Comparison of ENCODE assay signal across 9 cellular contexts in genomic region chr2:88059979-88060906, GRCh38. TPM values are rescaled to one million over a fixed set of nuclear protein-coding genes. Genes with fewer than 3 reads are reported as not detected.
DNase-seq lines count a peak whose midpoint lies in the region; ATAC-seq, FAIRE-seq and TF ChIP-seq lines count a peak whose summit lies in the region.
"Had no signal": no experiment of that assay in that cellular context is flagged by ENCODE, and none has a peak within 500 bp of the region (broad histone marks: within the 10 kb centered on the region; RNA-seq: fewer than 3 reads in every experiment).

No MANE protein-coding gene starts in this region.

- H2AFZ ChIP-seq in H1 (ENCODE audit: low read length) = no peak overlapping the region; the same call in 1 of the 2 replicates

- no peak overlapping the region for H4K5ac ChIP-seq in H1 (ENCODE audit: insufficient read length, low read depth, low read length)

- no peak overlapping the region for H3K9ac ChIP-seq in H1 (replicated peaks in 1 of 4; ENCODE audit: extremely low read depth in 1 of 4, low read depth in 3 of 4, low read length in 3 of 4)
- H3K9ac ChIP-seq: BLaER1 had no signal

- CTCF ChIA-PET in H1 (lab: Charles Lee; ENCODE audit: partially characterized antibody) = interaction anchor here (0.5 to 5.4 kb wide), 53 partner anchors 9 to 494 kb away, joined by 3 to 134 read pairs (median 9); partner anchors contain the start of genes FABP1 and THNSL2

- no peak overlapping the region for H2AK5ac ChIP-seq in H1 (ENCODE audit: low read depth, low read length)

- no peak overlapping the region for H3K23ac ChIP-seq in H1 (ENCODE audit: insufficient read length)

- H3K4me1 ChIP-seq in H1 (replicated peaks in 1 of 4; ENCODE audit: control insufficient read depth in 3 of 4, insufficient read depth in 4 of 4, low read length in 3 of 4) (peaks cover 0 to 8% (median 0%) of the 10 kb centered on the region in 4 experiments; a peak in 2 of 7 replicates), muscle layer of duodenum (ENCODE audit: control insufficient read depth in 1 of 2, insufficient read depth in 2 of 2, low read length in 2 of 2) (peaks cover 0 to 8% of the 10 kb centered on the region in 2 donors)

- no peak overlapping the region for H2BK120ac ChIP-seq in H1 (replicated peaks; ENCODE audit: low read depth, low read length)

- peak in 2 of 3 experiments; percentile 78 to 82; a peak in 3 of 4 replicates for TF ChIP-seq CTCF in H1 (IDR thresholded peaks at IDR 0.05; ENCODE audit: control extremely low read depth in 1 of 3, insufficient read depth in 1 of 3, low read depth in 1 of 3, low read length in 3 of 3)

- H3K4ac ChIP-seq in H1 (replicated peaks; ENCODE audit: insufficient read length, low read depth, low read length) = no peak overlapping the region

- peaks cover 0 to under 1% of the 10 kb centered on the region in 2 experiments; a peak in 1 of 4 replicates for H3K79me2 ChIP-seq in H1 (ENCODE audit: control insufficient read depth in 1 of 2, insufficient read depth in 2 of 2, low read length in 2 of 2)

- no peak overlapping the region for H4K8ac ChIP-seq in H1 (ENCODE audit: extremely low read depth, insufficient read depth, low read length)

- H2BK5ac ChIP-seq in H1 (ENCODE audit: low read depth, low read length) = no peak overlapping the region

- H3K36me3 ChIP-seq in H1 (ENCODE audit: control insufficient read depth in 2 of 4, insufficient read depth in 4 of 4, low read length in 3 of 4) = no peaks in the 10 kb centered on the region
- H3K36me3 ChIP-seq in muscle layer of duodenum (ENCODE audit: control insufficient read depth in 1 of 2, insufficient read depth in 2 of 2, low read length in 2 of 2) = no peaks in the 10 kb centered on the region
- H3K36me3 ChIP-seq: BLaER1 had no signal

- POLR2A ChIA-PET in H1 (lab: Charles Lee; ENCODE audit: partially characterized antibody) = interaction anchor here (0.9 to 2.1 kb wide), 8 partner anchors 10 to 125 kb away, joined by 3 to 14 read pairs (median 4); partner anchors contain the start of genes RNU2-63P and THNSL2

- H3K4me2 ChIP-seq in H1 (ENCODE audit: insufficient read depth in 1 of 2, low read depth in 2 of 2, low read length in 2 of 2) = no peak overlapping the region
- H3K4me2 ChIP-seq: BLaER1 had no signal

- H2BK12ac ChIP-seq in H1 (ENCODE audit: low read depth, low read length) = no peak overlapping the region

- H3K9me3 ChIP-seq in H1 (ENCODE audit: insufficient read depth in 2 of 2, low read depth in 1 of 2, low read length in 1 of 2) (no peaks in the 10 kb centered on the region), muscle layer of duodenum (ENCODE audit: control insufficient read depth in 1 of 2, low read length in 2 of 2) (no peaks in the 10 kb centered on the region)
- H3K9me3 ChIP-seq: BLaER1 had no signal

- TF ChIP-seq POLR2A in H1 (IDR thresholded peaks at IDR 0.05; ENCODE audit: control extremely low read depth in 1 of 2, low read depth in 2 of 2, low read length in 2 of 2) = no peak

- H3K79me1 ChIP-seq in H1 (ENCODE audit: low read depth, low read length) = no peaks in the 10 kb centered on the region

- H3K4me3 ChIP-seq in H1 (ENCODE audit: extremely low read depth in 1 of 4, insufficient read depth in 2 of 4, low read depth in 3 of 4, low read length in 4 of 4) (no peak overlapping the region), muscle layer of duodenum (ENCODE audit: low read depth in 1 of 2, low read length in 2 of 2) (no peak overlapping the region)
- H3K4me3 ChIP-seq: BLaER1 had no signal

- DNase-seq in NCI-H510A treated with DMSO at 0.1 percent for 48 hours (lab: John Stamatoyannopoulos, UW) (peak; percentile 1), NCI-H510A (lab: John Stamatoyannopoulos, UW) (no peak), MV-4-11 (lab: John Stamatoyannopoulos, UW) (peak; percentile 33), H1 (ENCODE audit: low read depth in 1 of 2, low spot score in 2 of 2) (no peak)

- H3K27me3 ChIP-seq in H1 (replicated peaks in 1 of 4; ENCODE audit: control insufficient read depth in 3 of 4, extremely low read depth in 1 of 4, insufficient read depth in 3 of 4, low read length in 3 of 4) (no peaks in the 10 kb centered on the region), muscle layer of duodenum (ENCODE audit: low read depth, low read length) (no peaks in the 10 kb centered on the region)
- H3K27me3 ChIP-seq: BLaER1 had no signal

- TF ChIP-seq RAD21 in H1 (IDR thresholded peaks at IDR 0.05 in 1 of 2, conservative IDR thresholded peaks at IDR 0.05 in 1 of 2; ENCODE audit: low read depth in 2 of 2, low read length in 2 of 2) = peak; percentile 89 to 93

- H3K27ac ChIP-seq in H1 (ENCODE audit: low read depth, low read length) (no peak overlapping the region), muscle layer of duodenum (ENCODE audit: low read length) (peak overlapping the region; percentile 3)
- H3K27ac ChIP-seq: BLaER1 had no signal

- no peak overlapping the region for H4K91ac ChIP-seq in H1 (replicated peaks; ENCODE audit: insufficient read length, low read length)

- no peak for TF ChIP-seq EP300 in H1 (IDR thresholded peaks at IDR 0.05; ENCODE audit: borderline replicate concordance in 1 of 2, low read depth in 2 of 2, low read length in 2 of 2)

- no peak overlapping the region for H3K56ac ChIP-seq in H1 (replicated peaks; ENCODE audit: insufficient read length, low read depth, low read length)

- peak; percentile 24 for FAIRE-seq in H1 (lab: Jason Lieb, UNC)

- no peak overlapping the region for H2BK15ac ChIP-seq in H1 (ENCODE audit: low read length)

- H3K18ac ChIP-seq in H1 (ENCODE audit: extremely low read depth, low read length) = no peak overlapping the region

- 59% methylated on average over 5 of the region's 5 CpGs; no CpG with 5 or more reads in 1 of the 2 experiments for WGBS in H1 (ENCODE audit: extremely low coverage in 1 of 2, insufficient coverage in 1 of 2, insufficient read length in 1 of 2, insufficient replicate concordance in 2 of 2, low coverage in 1 of 2, low lambda C conversion rate in 2 of 2, missing lambda C conversion rate in 1 of 2), 2 experiments

- peak; percentile 31 for ATAC-seq in GM21619 (IDR thresholded peaks at IDR 0.05; ENCODE audit: unreplicated experiment)
- peak; percentile 59 for ATAC-seq in SK-N-SH treated with all-trans-retinoic acid at 6 μM for 48 hours
- ATAC-seq in HG03439 (IDR thresholded peaks at IDR 0.05; ENCODE audit: unreplicated experiment) = no peak

- H3K23me2 ChIP-seq in H1 (ENCODE audit: low read depth, low read length) = no peaks in the 10 kb centered on the region

- H4K20me1 ChIP-seq in H1 (replicated peaks in 1 of 2; ENCODE audit: control insufficient read depth in 1 of 2, insufficient read depth in 2 of 2, low read length in 2 of 2) = no peaks in the 10 kb centered on the region
- H4K20me1 ChIP-seq: BLaER1 had no signal

- no peak overlapping the region for H2BK20ac ChIP-seq in H1 (ENCODE audit: low read length)

- no peak overlapping the region for H3K14ac ChIP-seq in H1 (ENCODE audit: insufficient read length)

TF ChIP-seq in SK-N-SH treated with all-trans-retinoic acid at 6 μM for 48 hours, 23 proteins besides CTCF, POLR2A, EP300 and RAD21 (continues in another document):
- TF ChIP-seq GLIS3 (CRISPR knock-in tag; IDR thresholded peaks at IDR 0.05) (no peak), SNAI2 (CRISPR knock-in tag; IDR thresholded peaks at IDR 0.05) (no peak)

TF ChIP-seq in H1, 55 proteins besides CTCF, POLR2A, EP300 and RAD21:
- 0 out of 2 replicates have a peak, but pooled peaks have one; percentile 26 for TF ChIP-seq JUND (IDR thresholded peaks at IDR 0.05; ENCODE audit: low read length)
- no peak for TF ChIP-seq PHF8 (conservative IDR thresholded peaks at IDR 0.05; ENCODE audit: low read depth, low read length)

RNA-seq across cellular contexts. Expression of gene KRCC1, which starts 4.7 kb away (rescaled TPM):
- 7.7 and 8.5 TPM in 2 replicates for total RNA-seq in H1 (2021; fragmentation: NEBNext Ultra II Directional; extraction: Animal tissue kit (Norgen Biotek cat#: 25700))
- 2.1 and 5.1 TPM in 2 replicates for polyA plus RNA-seq in H1 (2011; rRNA removed)
- 7.4 TPM for polyA plus RNA-seq in H1 (2011; cell fraction: cytosol; rRNA removed)
- polyA plus RNA-seq in H1 (2011; cell fraction: nucleus; rRNA removed) = 2.0 TPM
- polyA plus RNA-seq in H1 (2012, experiment 1 of 2) = 4.8 to 8.9 TPM (median 5.4 TPM) in 4 replicates
- 1.7 TPM for polyA plus RNA-seq in H1 (2012, experiment 2 of 2)
- polyA plus RNA-seq in H1 (2013, experiment 1 of 2) = 10.3 TPM
- 10.8 TPM for polyA plus RNA-seq in H1 (2013, experiment 2 of 2)
- polyA minus RNA-seq in H1 (2011; rRNA and poly(A)+ RNA removed) = 2.2 and 2.9 TPM in 2 replicates
- 2.7 TPM for polyA minus RNA-seq in H1 (2011; cell fraction: cytosol; rRNA and poly(A)+ RNA removed)
- polyA minus RNA-seq in H1 (2011; cell fraction: nucleus; rRNA and poly(A)+ RNA removed) = 4.7 TPM

RNA-seq across cellular contexts. Expression of gene SMYD1, which starts 7.4 kb away (rescaled TPM):
- not detected in 2 replicates for total RNA-seq in H1 (2021; fragmentation: NEBNext Ultra II Directional; extraction: Animal tissue kit (Norgen Biotek cat#: 25700))
- polyA plus RNA-seq in H1 (2011; rRNA removed) = 0.05 and 0.06 TPM in 2 replicates
- polyA plus RNA-seq in H1 (2011; cell fraction: cytosol; rRNA removed) = 0.01 TPM
- polyA plus RNA-seq in H1 (2011; cell fraction: nucleus; rRNA removed) = not detected
- polyA plus RNA-seq in H1 (2012, experiment 1 of 2) = 0.09 TPM in 1 of 4 replicates, not detected in the others
- not detected for polyA plus RNA-seq in H1 (2012, experiment 2 of 2)
- 0.12 TPM for polyA plus RNA-seq in H1 (2013, experiment 1 of 2)
- polyA plus RNA-seq in H1 (2013, experiment 2 of 2) = not detected
- 0.10 TPM in 1 of 2 replicates, not detected in the other for polyA minus RNA-seq in H1 (2011; rRNA and poly(A)+ RNA removed)
- not detected for polyA minus RNA-seq in H1 (2011; cell fraction: cytosol; rRNA and poly(A)+ RNA removed)
- not detected for polyA minus RNA-seq in H1 (2011; cell fraction: nucleus; rRNA and poly(A)+ RNA removed)

RNA-seq across cellular contexts. Expression of gene RNU2-63P, which starts 43.9 kb away (rescaled TPM):
- 6.6 and 8.3 TPM in 2 replicates for total RNA-seq in H1 (2021; fragmentation: NEBNext Ultra II Directional; extraction: Animal tissue kit (Norgen Biotek cat#: 25700))
- polyA plus RNA-seq in H1 (2011; rRNA removed) = not detected in 2 replicates
- not detected for polyA plus RNA-seq in H1 (2011; cell fraction: cytosol; rRNA removed)
- polyA plus RNA-seq in H1 (2011; cell fraction: nucleus; rRNA removed) = not detected
- polyA plus RNA-seq in H1 (2012, experiment 1 of 2) = not detected in 4 replicates
- not detected for polyA plus RNA-seq in H1 (2012, experiment 2 of 2)
- polyA plus RNA-seq in H1 (2013, experiment 1 of 2) = not detected
- not detected for polyA plus RNA-seq in H1 (2013, experiment 2 of 2)
- 158 TPM in 1 of 2 replicates, not detected in the other for polyA minus RNA-seq in H1 (2011; rRNA and poly(A)+ RNA removed)
- 36.5 TPM for polyA minus RNA-seq in H1 (2011; cell fraction: cytosol; rRNA and poly(A)+ RNA removed)
- not detected for polyA minus RNA-seq in H1 (2011; cell fraction: nucleus; rRNA and poly(A)+ RNA removed)

Comparison
In these comparisons a context has a peak if more than half of its experiments do, and no peak if none do; other contexts are left out.
1. DNase-seq: peak in NCI-H510A treated with DMSO at 0.1 percent for 48 hours (single experiment) and MV-4-11 (single experiment); none in NCI-H510A (single experiment) and H1 (0 of 2).